26 cellular contexts compared by ENCODE assay signal in genomic region chr6:149001422-149001821, GRCh38.
"Had no signal": no experiment of that assay in that cellular context is flagged by ENCODE, and none has a peak within 500 bp of the region (broad histone marks: within the 10 kb centered on the region; RNA-seq: fewer than 3 reads in every experiment).

No MANE protein-coding gene starts in this region.

- H3K27me3 ChIP-seq: body of pancreas, colonic mucosa, esophagus squamous epithelium, gastroesophageal sphincter, heart right ventricle had no signal

- H3K36me3 ChIP-seq: colonic mucosa, esophagus squamous epithelium, heart right ventricle had no signal

- H3K4me1 ChIP-seq: colonic mucosa had no signal

- H3K9me3 ChIP-seq: body of pancreas, colonic mucosa had no signal

- H3K27ac Mint-ChIP-seq: activated CD4-positive, alpha-beta memory T cell treated with anti-CD3 and anti-CD28 coated beads for 36 hours; activated CD4-positive, alpha-beta T cell treated with anti-CD3 and anti-CD28 coated beads for 36 hours; activated CD4-positive, alpha-beta T cell treated with anti-CD3 and anti-CD28 coated beads, Interleukin-2, amount 10 ng/mL, durations not matched to agents 24 days and 14 days; activated naive CD4-positive, alpha-beta T cell treated with anti-CD3 and anti-CD28 coated beads, Interleukin-2, amount 10 ng/mL, durations not matched to agents 7 days and 5 days; activated naive CD8-positive, alpha-beta T cell; activated T-cell treated with anti-CD3 and anti-CD28 coated beads, Interleukin-2, amount 50 U/mL, for 24 hours; activated T-cell treated with anti-CD3 and anti-CD28 coated beads, Interleukin-2, amount 50 U/mL, for 72 hours had no signal

- DNase-seq: activated CD4-positive, alpha-beta memory T cell treated with anti-CD3 and anti-CD28 coated beads for 36 hours; activated CD4-positive, alpha-beta T cell treated with anti-CD3 and anti-CD28 coated beads for 36 hours; activated CD4-positive, alpha-beta T cell treated with anti-CD3 and anti-CD28 coated beads, Interleukin-2, amount 10 ng/mL, durations not matched to agents 24 days and 14 days; activated CD4-positive, CD25-positive, alpha-beta regulatory T cell; activated CD4-positive, CD25-positive, alpha-beta regulatory T cell treated with anti-CD3 and anti-CD28 coated beads, Interleukin-2, amount 50 U/mL, for 72 hours; activated CD8-positive, alpha-beta memory T cell treated with anti-CD3 and anti-CD28 coated beads, Interleukin-2, amount 50 U/mL, for 48 hours; activated gamma-delta T cell; activated naive CD4-positive, alpha-beta T cell; activated naive CD4-positive, alpha-beta T cell treated with anti-CD3 and anti-CD28 coated beads, Interleukin-2, amount 10 ng/mL, durations not matched to agents 7 days and 5 days; activated T-cell treated with anti-CD3 and anti-CD28 coated beads for 4 hours; activated T-cell treated with anti-CD3 and anti-CD28 coated beads, Interleukin-2, amount 50 U/mL, for 24 hours; activated T-cell treated with anti-CD3 and anti-CD28 coated beads, Interleukin-2, amount 50 U/mL, for 72 hours; amniotic stem cell; anterior cingulate cortex; body of pancreas; caudate nucleus; cerebellar nuclear complex; colonic mucosa; effector CD8-positive, alpha-beta T cell; esophagus squamous epithelium; foreskin melanocyte; heart right ventricle; T-helper 2 cell had no signal

- H3K27me3 Mint-ChIP-seq: activated CD4-positive, alpha-beta memory T cell treated with anti-CD3 and anti-CD28 coated beads for 36 hours; activated CD4-positive, alpha-beta T cell treated with anti-CD3 and anti-CD28 coated beads for 36 hours; activated naive CD8-positive, alpha-beta T cell; activated T-cell treated with anti-CD3 and anti-CD28 coated beads, Interleukin-2, amount 50 U/mL, for 24 hours had no signal

- H3K27ac ChIP-seq: body of pancreas, colonic mucosa, epithelial cell of prostate, esophagus squamous epithelium, gastroesophageal sphincter, heart right ventricle had no signal

- H3K4me3 ChIP-seq: body of pancreas, colonic mucosa, esophagus squamous epithelium, gastroesophageal sphincter, heart right ventricle had no signal

- ATAC-seq: activated CD4-positive, alpha-beta T cell treated with anti-CD3 and anti-CD28 coated beads for 36 hours; activated T-cell treated with anti-CD3 and anti-CD28 coated beads, Interleukin-2, amount 50 U/mL, for 72 hours; body of pancreas; gastroesophageal sphincter; heart right ventricle had no signal

- H3K4me3 Mint-ChIP-seq: activated CD4-positive, alpha-beta memory T cell treated with anti-CD3 and anti-CD28 coated beads for 36 hours; activated CD4-positive, alpha-beta T cell treated with anti-CD3 and anti-CD28 coated beads for 36 hours; activated CD4-positive, alpha-beta T cell treated with anti-CD3 and anti-CD28 coated beads, Interleukin-2, amount 10 ng/mL, durations not matched to agents 24 days and 14 days; activated naive CD4-positive, alpha-beta T cell treated with anti-CD3 and anti-CD28 coated beads, Interleukin-2, amount 10 ng/mL, durations not matched to agents 7 days and 5 days; activated naive CD8-positive, alpha-beta T cell; activated T-cell treated with anti-CD3 and anti-CD28 coated beads, Interleukin-2, amount 50 U/mL, for 24 hours; activated T-cell treated with anti-CD3 and anti-CD28 coated beads, Interleukin-2, amount 50 U/mL, for 72 hours had no signal
